ENCODE assay signal across 10 cellular contexts in the genomic region with DNA sequence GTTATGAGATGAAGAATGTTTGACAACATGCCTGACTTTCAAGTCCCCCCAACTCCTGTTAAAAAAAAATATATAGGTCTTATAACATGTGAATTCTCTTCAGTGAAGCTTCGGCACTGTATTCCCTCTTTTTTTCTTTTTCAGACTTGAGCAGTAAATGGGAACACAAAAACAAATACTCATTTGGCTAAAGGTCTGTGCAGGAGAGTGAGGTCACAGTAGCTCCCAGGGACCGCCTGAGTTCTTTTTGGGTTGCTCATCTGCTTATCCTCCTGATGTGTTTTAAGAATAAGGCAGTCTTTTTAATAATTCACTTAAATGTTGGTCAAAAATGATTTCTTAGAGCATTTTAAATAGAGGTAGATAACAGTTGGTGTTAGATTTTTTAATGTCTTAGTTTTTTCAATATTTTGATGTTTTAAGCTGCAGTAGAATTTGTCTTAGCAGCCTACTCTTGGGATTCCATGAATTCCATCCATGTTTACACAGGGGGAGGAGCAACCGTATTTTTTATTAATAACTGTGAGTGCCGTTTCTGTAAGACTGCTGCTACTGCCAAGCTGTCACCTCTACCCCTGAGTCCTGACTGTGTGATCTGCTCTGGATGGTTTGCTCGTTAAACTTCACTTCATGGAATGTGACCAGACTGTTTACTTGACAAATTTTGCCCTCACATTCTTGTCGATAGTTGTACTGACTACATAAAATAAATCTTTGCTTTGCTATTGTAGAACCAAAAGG. TPM values are rescaled to one million over a fixed set of nuclear protein-coding genes. Genes with fewer than 3 reads are reported as not detected.
A peak's percentile ranks its signal among the peaks of the same experiment; 100 is the strongest.
DNase-seq lines count a peak whose midpoint lies in the region; ATAC-seq and TF ChIP-seq lines count a peak whose summit lies in the region.
"Had no signal": no experiment of that assay in that cellular context is flagged by ENCODE, and none has a peak within 500 bp of the region (broad histone marks: within the 10 kb centered on the region; RNA-seq: fewer than 3 reads in every experiment).

No MANE protein-coding gene starts in this region.

- peak overlapping the region; percentile 30 for H3K4me3 Mint-ChIP-seq in activated naive CD4-positive, alpha-beta T cell treated with anti-CD3 and anti-CD28 coated beads, Interleukin-2, amount 50 U/mL, for 24 hours
- no peak overlapping the region for H3K4me3 Mint-ChIP-seq in activated naive CD4-positive, alpha-beta T cell treated with anti-CD3 and anti-CD28 coated beads for 36 hours

- peak overlapping the region; percentile 54 for H3K4me2 ChIP-seq in mesenchymal stem cell (ENCODE audit: low read length, poor library complexity, severe bottlenecking)

- H2BK5ac ChIP-seq in mesenchymal stem cell (ENCODE audit: low read depth, low read length, poor library complexity, severe bottlenecking), result no peak overlapping the region

- peaks cover 84% of the 10 kb centered on the region for H3K4me1 Mint-ChIP-seq in activated naive CD4-positive, alpha-beta T cell treated with anti-CD3 and anti-CD28 coated beads, Interleukin-2, amount 50 U/mL, for 24 hours
- peaks cover 62% of the 10 kb centered on the region for H3K4me1 Mint-ChIP-seq in activated naive CD4-positive, alpha-beta T cell treated with anti-CD3 and anti-CD28 coated beads for 36 hours (ENCODE audit: low read depth)

- H3K27me3 Mint-ChIP-seq in activated naive CD4-positive, alpha-beta T cell treated with anti-CD3 and anti-CD28 coated beads, Interleukin-2, amount 50 U/mL, for 24 hours, result no peaks in the 10 kb centered on the region
- no peaks in the 10 kb centered on the region for H3K27me3 Mint-ChIP-seq in activated naive CD4-positive, alpha-beta T cell treated with anti-CD3 and anti-CD28 coated beads for 36 hours (ENCODE audit: low read depth)
- H3K27me3 Mint-ChIP-seq: naive B cell had no signal

- no peak overlapping the region for H2BK15ac ChIP-seq in mesenchymal stem cell (ENCODE audit: low read depth, poor library complexity, severe bottlenecking)

- H3K4me3 ChIP-seq in coronary artery (peak overlapping the region; percentile 49), mesenchymal stem cell (ENCODE audit: insufficient read depth in 1 of 2, low read depth in 1 of 2, low read length in 2 of 2) (peak overlapping the region in 1 of 2 experiments; percentile 67), uterus (no peak overlapping the region)

- no peak overlapping the region for H3K4ac ChIP-seq in mesenchymal stem cell (ENCODE audit: low read depth in 1 of 2, low read length in 2 of 2)

- H3K27me3 ChIP-seq in mesenchymal stem cell (ENCODE audit: control insufficient read depth in 1 of 2, insufficient read depth in 1 of 2, low read length in 2 of 2) (no peaks in the 10 kb centered on the region), uterus (no peaks in the 10 kb centered on the region)

- peak overlapping the region; percentile 72 for H3K27ac Mint-ChIP-seq in activated naive CD4-positive, alpha-beta T cell treated with anti-CD3 and anti-CD28 coated beads, Interleukin-2, amount 50 U/mL, for 24 hours
- no peak overlapping the region for H3K27ac Mint-ChIP-seq in activated naive CD4-positive, alpha-beta T cell treated with anti-CD3 and anti-CD28 coated beads for 36 hours

- TF ChIP-seq CTCF in coronary artery (IDR thresholded peaks at IDR 0.05) (no peak), uterus (IDR thresholded peaks at IDR 0.05) (no peak)

- no peak overlapping the region for H2BK12ac ChIP-seq in mesenchymal stem cell (ENCODE audit: low read length in 2 of 2)

- H3K9ac ChIP-seq in mesenchymal stem cell (ENCODE audit: low read length), result peak overlapping the region; percentile 82

- CTCF ChIA-PET in activated naive CD4-positive, alpha-beta T cell treated with anti-CD3 and anti-CD28 coated beads for 36 hours (lab: Charles Lee), result interaction anchor here (1.6 kb wide), 1 partner anchor 106 kb away, joined by 6 read pairs; no protein-coding TSS in a partner anchor

- H4K91ac ChIP-seq in mesenchymal stem cell (ENCODE audit: low read length), result no peak overlapping the region

- H3K36me3 Mint-ChIP-seq in activated naive CD4-positive, alpha-beta T cell treated with anti-CD3 and anti-CD28 coated beads, Interleukin-2, amount 50 U/mL, for 24 hours, result peaks cover 10% of the 10 kb centered on the region
- H3K36me3 Mint-ChIP-seq in activated naive CD4-positive, alpha-beta T cell treated with anti-CD3 and anti-CD28 coated beads for 36 hours (ENCODE audit: low read depth), result peaks cover 33% of the 10 kb centered on the region

- H3K18ac ChIP-seq in mesenchymal stem cell (ENCODE audit: low read depth in 1 of 2, low read length in 2 of 2), result no peak overlapping the region

- H3K9me3 ChIP-seq in mesenchymal stem cell (ENCODE audit: control insufficient read depth, low read length) (no peaks in the 10 kb centered on the region), uterus (no peaks in the 10 kb centered on the region)

- H2AK5ac ChIP-seq in mesenchymal stem cell (ENCODE audit: low read length, severe bottlenecking), result no peak overlapping the region

- no peak overlapping the region for H4K8ac ChIP-seq in mesenchymal stem cell (ENCODE audit: low read length)

- WGBS in mesenchymal stem cell, result 15% methylated on average over 5 of the region's 6 CpGs

- no peak for DNase-seq in activated naive CD4-positive, alpha-beta T cell treated with anti-CD3 and anti-CD28 coated beads for 36 hours
- DNase-seq in coronary artery (ENCODE audit: low spot score) (no peak), mesenchymal stem cell (peak; percentile 67), uterus (no peak)
- DNase-seq: naive B cell had no signal

- H3K9me3 Mint-ChIP-seq in activated naive CD4-positive, alpha-beta T cell treated with anti-CD3 and anti-CD28 coated beads, Interleukin-2, amount 50 U/mL, for 24 hours, result no peaks in the 10 kb centered on the region
- H3K9me3 Mint-ChIP-seq in activated naive CD4-positive, alpha-beta T cell treated with anti-CD3 and anti-CD28 coated beads for 36 hours, result no peaks in the 10 kb centered on the region
- H3K9me3 Mint-ChIP-seq: naive B cell had no signal

- H2BK120ac ChIP-seq in mesenchymal stem cell (ENCODE audit: low read depth, low read length), result no peak overlapping the region

- peaks cover 29 to 62% of the 10 kb centered on the region in 2 experiments for H3K36me3 ChIP-seq in mesenchymal stem cell (ENCODE audit: control insufficient read depth in 1 of 2, insufficient read depth in 2 of 2, low read depth in 1 of 2, low read length in 2 of 2)
- no peaks in the 10 kb centered on the region for H3K36me3 ChIP-seq in uterus

- H3K4me1 ChIP-seq in mesenchymal stem cell (ENCODE audit: control insufficient read depth, insufficient read depth, low read depth, low read length) (peaks cover 15% of the 10 kb centered on the region), uterus (peaks cover 10 to 11% of the 10 kb centered on the region in 2 donors)

- no peaks in the 10 kb centered on the region for H3K79me1 ChIP-seq in mesenchymal stem cell (replicated peaks; ENCODE audit: low read length, poor library complexity, severe bottlenecking)

- H3K14ac ChIP-seq in mesenchymal stem cell (ENCODE audit: low read length in 2 of 2), result no peak overlapping the region

- no peak overlapping the region for H2AFZ ChIP-seq in mesenchymal stem cell (ENCODE audit: low read depth, low read length)

- no peak for ATAC-seq in HG02642 (IDR thresholded peaks at IDR 0.05; ENCODE audit: poor library complexity, unreplicated experiment)
- no peak for ATAC-seq in HG03460 (IDR thresholded peaks at IDR 0.05; ENCODE audit: unreplicated experiment)
- ATAC-seq in GM21528 (IDR thresholded peaks at IDR 0.05; ENCODE audit: low FRiP score, unreplicated experiment), result no peak

- intact Hi-C loops in activated naive CD4-positive, alpha-beta T cell treated with anti-CD3 and anti-CD28 coated beads for 36 hours (cut with micrococcal nuclease), result no loop called here
- intact Hi-C loops in uterus (cut with DNase I; ENCODE audit: low total_unique reads), result no loop called here

- TF ChIP-seq POLR2A in uterus (IDR thresholded peaks at IDR 0.05), result no peak

- H3K23ac ChIP-seq in mesenchymal stem cell (ENCODE audit: low read length in 2 of 2), result no peak overlapping the region

- H3K27ac ChIP-seq in coronary artery, result peak overlapping the region; percentile 35 to 79
- H3K27ac ChIP-seq in mesenchymal stem cell (ENCODE audit: low read length, poor library complexity, severe bottlenecking), result peak overlapping the region; percentile 96
- H3K27ac ChIP-seq in uterus, result peak overlapping the region; percentile 49 to 76

RNA-seq across cellular contexts. Expression of gene HNRNPM, which starts 14.9 kb away (rescaled TPM):
- 100 to 1,000 TPM; 151 to 169 TPM for total RNA-seq in activated naive CD4-positive, alpha-beta T cell treated with anti-CD3 and anti-CD28 coated beads for 36 hours
- polyA plus RNA-seq in mesenchymal stem cell (2013, experiment 1 of 2), result 84.5 TPM
- 82.9 TPM for polyA plus RNA-seq in mesenchymal stem cell (2013, experiment 2 of 2)
- total RNA-seq in uterus, result 100 to 1,000 TPM in 2 of 4 donors, 10 to 100 TPM in 2; 50.3 to 186 (median 98.5) TPM

RNA-seq across cellular contexts. Expression of gene PRAM1, which starts 42.8 kb away (rescaled TPM):
- under 1 TPM; 0.40 to 0.45 TPM for total RNA-seq in activated naive CD4-positive, alpha-beta T cell treated with anti-CD3 and anti-CD28 coated beads for 36 hours
- polyA plus RNA-seq in mesenchymal stem cell (2013, experiment 1 of 2), result 0.03 TPM
- not detected for polyA plus RNA-seq in mesenchymal stem cell (2013, experiment 2 of 2)
- 1 to 10 TPM in 1 of 4 donors, under 1 TPM in 1, not detected in 2; 0.97 to 3.0 TPM for total RNA-seq in uterus
- total RNA-seq: HT1080 had no signal

RNA-seq across cellular contexts. Expression of gene MARCHF2, which starts 46.6 kb away (rescaled TPM):
- total RNA-seq in activated naive CD4-positive, alpha-beta T cell treated with anti-CD3 and anti-CD28 coated beads for 36 hours, result 10 to 100 TPM in 1 of 2 experiments, 1 to 10 TPM in 1; 9.2 to 10.3 TPM
- 42.1 TPM for polyA plus RNA-seq in mesenchymal stem cell (2013, experiment 1 of 2)
- polyA plus RNA-seq in mesenchymal stem cell (2013, experiment 2 of 2), result 39.4 TPM
- 100 to 1,000 TPM in 1 of 4 donors, 10 to 100 TPM in 3; 44.1 to 161 (median 62.8) TPM for total RNA-seq in uterus

RNA-seq across cellular contexts. Expression of gene ZNF414, which starts 54.3 kb away (rescaled TPM):
- 10 to 100 TPM; 19.8 to 24.1 TPM for total RNA-seq in activated naive CD4-positive, alpha-beta T cell treated with anti-CD3 and anti-CD28 coated beads for 36 hours
- 21.2 TPM for polyA plus RNA-seq in mesenchymal stem cell (2013, experiment 1 of 2)
- polyA plus RNA-seq in mesenchymal stem cell (2013, experiment 2 of 2), result 19.1 TPM
- total RNA-seq in uterus, result 100 to 1,000 TPM in 1 of 4 donors, 10 to 100 TPM in 3; 11.6 to 275 (median 24.4) TPM
